ENCODE assay signal across 11 cellular contexts in genomic region chr17:82103588-82104451, GRCh38. TPM values are rescaled to one million over a fixed set of nuclear protein-coding genes. Genes with fewer than 3 reads are reported as not detected.
DNase-seq lines count a peak whose midpoint lies in the region; TF ChIP-seq lines count a peak whose summit lies in the region.
"Had no signal": no experiment of that assay in that cellular context is flagged by ENCODE, and none has a peak within 500 bp of the region (broad histone marks: within the 10 kb centered on the region; RNA-seq: fewer than 3 reads in every experiment).

No MANE protein-coding gene starts in this region.

- no peaks in the 10 kb centered on the region for H4K20me1 ChIP-seq in osteoblast (ENCODE audit: insufficient read depth, low read length)

- H3K27ac Mint-ChIP-seq in CD4-positive, alpha-beta memory T cell, result peak overlapping the region in 4 of 7 donors; percentile 57 to 89 (median 80)
- H3K27ac Mint-ChIP-seq: activated T-helper 2 cell treated with anti-CD3 and anti-CD28 coated beads, Interferon-gamma antibody, Interleukin-2, Interleukin-4, amounts not matched to agents 10 μg/mL and 5 μg/mL and 100 μg/mL, durations not matched to agents 14 hours and 24 hours and 36 hours had no signal

- TF ChIP-seq CTCF in cardiac muscle cell (IDR thresholded peaks at IDR 0.05; ENCODE audit: low read depth, low read length) (no peak), osteoblast (IDR thresholded peaks at IDR 0.05; ENCODE audit: extremely low read depth, low read depth, low read length) (no peak)

- H3K4me2 ChIP-seq in osteoblast (ENCODE audit: insufficient read depth, low read length), result no peak overlapping the region

- H3K4me1 ChIP-seq in CD4-positive, alpha-beta memory T cell (ENCODE audit: insufficient read depth, low read length), result peaks cover 44% of the 10 kb centered on the region
- peaks cover 31% of the 10 kb centered on the region for H3K4me1 ChIP-seq in cardiac muscle cell (ENCODE audit: low read depth)
- peaks cover 7% of the 10 kb centered on the region for H3K4me1 ChIP-seq in osteoblast (ENCODE audit: insufficient read depth, low read length)

- no peak overlapping the region for H3K27ac ChIP-seq in CD4-positive, alpha-beta memory T cell (ENCODE audit: low read depth, low read length)
- H3K27ac ChIP-seq in SK-N-MC, result 0 out of 2 replicates have a peak overlapping the region, but pooled peaks have one; percentile 52
- H3K27ac ChIP-seq in cardiac muscle cell, result peak overlapping the region; percentile 88
- H3K27ac ChIP-seq in osteoblast (ENCODE audit: low read depth, low read length), result no peak overlapping the region

- no peak overlapping the region for H3K4me3 ChIP-seq in CD4-positive, alpha-beta memory T cell (ENCODE audit: low read length in 2 of 2)
- no peak overlapping the region for H3K4me3 ChIP-seq in SK-N-MC
- no peak overlapping the region for H3K4me3 ChIP-seq in cardiac muscle cell
- H3K4me3 ChIP-seq in osteoblast (ENCODE audit: insufficient read depth, low read length), result no peak overlapping the region

- H2AFZ ChIP-seq in osteoblast (ENCODE audit: low read length), result no peak overlapping the region

- DNase-seq in CD4-positive, alpha-beta memory T cell, result peak in 1 of 5 donors; percentile 29
- DNase-seq in SK-N-MC (ENCODE audit: low read depth, low spot score), result no peak
- DNase-seq in cardiac muscle cell (ENCODE audit: low read depth in 1 of 2, low spot score in 1 of 2), result peak; percentile 38 to 53
- peak; percentile 87 for DNase-seq in osteoblast (ENCODE audit: insufficient read length, low spot score, missing footprints)
- DNase-seq in NOMO-1 treated with DMSO at 0.1 percent for 48 hours (lab: John Stamatoyannopoulos, UW; ENCODE audit: unreplicated experiment), result no peak
- no peak for DNase-seq in LoVo (ENCODE audit: low spot score)
- DNase-seq in COLO829 (ENCODE audit: low spot score), result no peak
- no peak for DNase-seq in H4 (ENCODE audit: low spot score)
- DNase-seq: NCI-H2227 treated with DMSO at 0.1 percent for 48 hours; stimulated activated naive CD8-positive, alpha-beta T cell treated with anti-CD3 and anti-CD28 coated beads, Interleukin-15, amount 100 ng/mL, for 72 hours had no signal

- H3K79me2 ChIP-seq in osteoblast (ENCODE audit: insufficient read depth, low read length), result no peaks in the 10 kb centered on the region

- intact Hi-C loops in CD4-positive, alpha-beta memory T cell (cut with micrococcal nuclease), result no loop called here

- peaks cover 2 to 3% of the 10 kb centered on the region in 2 donors for H3K36me3 Mint-ChIP-seq in CD4-positive, alpha-beta memory T cell

- H3K4me1 Mint-ChIP-seq in CD4-positive, alpha-beta memory T cell, result peaks cover 8 to 55% (median 19%) of the 10 kb centered on the region in 4 donors

- H3K9me3 Mint-ChIP-seq in CD4-positive, alpha-beta memory T cell, result no peaks in the 10 kb centered on the region
- H3K9me3 Mint-ChIP-seq: activated T-helper 2 cell treated with anti-CD3 and anti-CD28 coated beads, Interferon-gamma antibody, Interleukin-2, Interleukin-4, amounts not matched to agents 10 μg/mL and 5 μg/mL and 100 μg/mL, durations not matched to agents 14 hours and 24 hours and 36 hours; stimulated activated naive CD8-positive, alpha-beta T cell treated with anti-CD3 and anti-CD28 coated beads, Interleukin-15, amount 100 ng/mL, for 72 hours had no signal

- POLR2A ChIA-PET in CD4-positive, alpha-beta memory T cell (lab: Charles Lee; ENCODE audit: partially characterized antibody), result interaction anchor here (1.4 to 6.3 kb wide), 2 partner anchors 23 to 74 kb away, joined by 4 to 65 read pairs; no protein-coding TSS in a partner anchor

- H3K9me3 ChIP-seq in CD4-positive, alpha-beta memory T cell (ENCODE audit: control insufficient read depth in 1 of 2, low read length in 2 of 2), result no peaks in the 10 kb centered on the region
- H3K9me3 ChIP-seq in SK-N-MC (ENCODE audit: low read depth, low read length), result no peaks in the 10 kb centered on the region
- no peaks in the 10 kb centered on the region for H3K9me3 ChIP-seq in cardiac muscle cell (ENCODE audit: low read depth)
- no peaks in the 10 kb centered on the region for H3K9me3 ChIP-seq in osteoblast (ENCODE audit: low read depth, low read length)

- no peaks in the 10 kb centered on the region for H3K36me3 ChIP-seq in CD4-positive, alpha-beta memory T cell (ENCODE audit: insufficient read depth, low read length)
- H3K36me3 ChIP-seq in SK-N-MC (ENCODE audit: insufficient read depth, low read length) (no peaks in the 10 kb centered on the region), cardiac muscle cell (no peaks in the 10 kb centered on the region), osteoblast (ENCODE audit: insufficient read depth, low read length) (no peaks in the 10 kb centered on the region)

- H3K27me3 ChIP-seq in CD4-positive, alpha-beta memory T cell (ENCODE audit: insufficient read depth, low read length), result no peaks in the 10 kb centered on the region
- H3K27me3 ChIP-seq in cardiac muscle cell (no peaks in the 10 kb centered on the region), osteoblast (ENCODE audit: insufficient read depth, low read length) (no peaks in the 10 kb centered on the region)

- no peak overlapping the region for H3K4me3 Mint-ChIP-seq in CD4-positive, alpha-beta memory T cell
- H3K4me3 Mint-ChIP-seq: stimulated activated naive CD8-positive, alpha-beta T cell treated with anti-CD3 and anti-CD28 coated beads, Interleukin-15, amount 100 ng/mL, for 72 hours had no signal

- H3K9ac ChIP-seq in SK-N-MC (ENCODE audit: insufficient read length), result no peak overlapping the region

- no peaks in the 10 kb centered on the region for H3K27me3 Mint-ChIP-seq in CD4-positive, alpha-beta memory T cell
- H3K27me3 Mint-ChIP-seq: stimulated activated naive CD8-positive, alpha-beta T cell treated with anti-CD3 and anti-CD28 coated beads, Interleukin-15, amount 100 ng/mL, for 72 hours had no signal

- CTCF ChIA-PET in CD4-positive, alpha-beta memory T cell (lab: Charles Lee; ENCODE audit: partially characterized antibody), result interaction anchor here (1.0 kb wide), 1 partner anchor 24 kb away, joined by 3 read pairs; no protein-coding TSS in a partner anchor

RNA-seq across cellular contexts. Expression of gene FASN, which starts 5.8 kb away (rescaled TPM):
- total RNA-seq in CD4-positive, alpha-beta memory T cell, result 10 to 100 TPM; 26.5 to 27.7 TPM
- polyA plus RNA-seq in CD4-positive, alpha-beta memory T cell, result 1 to 10 TPM in 1 of 2 donors, under 1 TPM in 1; 0.03 to 3.5 TPM
- total RNA-seq in cardiac muscle cell (276 and 279 TPM in 2 replicates), osteoblast (120 and 142 TPM in 2 replicates)
- 61.8 and 85.9 TPM in 2 replicates for polyA plus RNA-seq in cardiac muscle cell
- 36.7 and 48.7 TPM in 2 replicates for total RNA-seq in H4 (2014; rRNA removed; shearing (Covaris generic))

RNA-seq across cellular contexts. Expression of gene DUS1L, which starts 38.2 kb away (rescaled TPM):
- total RNA-seq in CD4-positive, alpha-beta memory T cell, result 100 to 1,000 TPM; 139 to 141 TPM
- polyA plus RNA-seq in CD4-positive, alpha-beta memory T cell, result 100 to 1,000 TPM in 1 of 2 donors, 10 to 100 TPM in 1; 48.1 to 138 TPM
- total RNA-seq in cardiac muscle cell (109 and 184 TPM in 2 replicates), osteoblast (43.8 and 43.9 TPM in 2 replicates)
- polyA plus RNA-seq in cardiac muscle cell, result 183 and 196 TPM in 2 replicates
- total RNA-seq in H4 (2014; rRNA removed; shearing (Covaris generic)), result 44.9 and 64.5 TPM in 2 replicates

RNA-seq across cellular contexts. Expression of gene GPS1, which starts 52.1 kb away (rescaled TPM):
- total RNA-seq in CD4-positive, alpha-beta memory T cell, result 10 to 100 TPM; 85.1 to 89.0 TPM
- 100 to 1,000 TPM; 139 to 148 TPM for polyA plus RNA-seq in CD4-positive, alpha-beta memory T cell
- total RNA-seq in cardiac muscle cell, result 231 and 235 TPM in 2 replicates
- polyA plus RNA-seq in cardiac muscle cell, result 223 and 257 TPM in 2 replicates
- total RNA-seq in osteoblast, result 90.2 and 93.7 TPM in 2 replicates
- 108 TPM in 2 replicates for total RNA-seq in H4 (2014; rRNA removed; shearing (Covaris generic))

RNA-seq across cellular contexts. Expression of gene RFNG, which starts 52.2 kb away (rescaled TPM):
- total RNA-seq in CD4-positive, alpha-beta memory T cell, result 10 to 100 TPM; 37.6 to 44.0 TPM
- polyA plus RNA-seq in CD4-positive, alpha-beta memory T cell, result 1 to 10 TPM; 6.2 to 8.2 TPM
- total RNA-seq in cardiac muscle cell (94.6 and 104 TPM in 2 replicates), osteoblast (46.3 and 52.7 TPM in 2 replicates)
- polyA plus RNA-seq in cardiac muscle cell, result 91.0 and 98.3 TPM in 2 replicates
- 9.1 and 9.9 TPM in 2 replicates for total RNA-seq in H4 (2014; rRNA removed; shearing (Covaris generic))

Comparison
In these comparisons a context has a peak if more than half of its experiments do, and no peak if none do; other contexts are left out.
1. DNase-seq: peak in cardiac muscle cell (2 of 2) and osteoblast (single experiment); none in SK-N-MC (single experiment), NOMO-1 treated with DMSO at 0.1 percent for 48 hours (single experiment), LoVo (single experiment), COLO829 (single experiment) and H4 (single experiment).
2. H3K27ac ChIP-seq: peak in SK-N-MC (single experiment) and cardiac muscle cell (single experiment); none in CD4-positive, alpha-beta memory T cell (single experiment) and osteoblast (single experiment).